In the genomic region with DNA sequence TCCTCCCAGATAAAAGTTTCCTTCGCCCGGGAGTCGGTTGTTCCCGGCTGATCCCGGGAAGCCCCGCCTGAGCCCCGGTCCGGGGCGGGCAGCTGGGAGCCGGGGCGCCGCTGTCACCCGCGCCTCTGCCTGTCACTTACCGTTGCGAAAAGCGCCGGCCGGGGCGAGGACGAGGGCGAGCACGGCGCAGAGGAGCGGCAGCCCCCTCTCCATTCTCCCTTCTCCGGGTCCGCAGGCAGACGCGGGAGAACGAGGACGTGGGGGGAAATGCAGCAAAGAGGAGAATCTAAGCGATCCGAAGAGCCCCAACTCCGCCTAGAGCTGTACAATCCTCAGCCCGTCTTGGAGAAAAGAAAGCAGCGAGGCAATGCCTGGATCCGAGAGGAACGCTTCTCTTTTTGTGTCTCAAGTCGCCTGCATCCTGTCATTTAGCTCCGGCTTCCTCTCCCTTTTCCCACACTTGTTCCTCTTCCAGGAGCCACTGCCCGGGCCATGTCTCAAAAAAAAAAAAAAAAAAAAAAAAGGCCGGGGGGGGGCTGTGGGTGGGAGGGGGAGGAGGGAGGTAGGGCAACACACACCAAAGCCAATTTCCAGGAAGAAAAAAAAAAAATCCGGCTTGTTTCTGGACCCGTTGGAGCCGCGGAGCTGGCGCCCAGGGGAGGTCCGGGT, we compare ENCODE assay signal across 8 cellular contexts. TPM values are rescaled to one million over a fixed set of nuclear protein-coding genes. Genes with fewer than 3 reads are reported as not detected.
DNase-seq lines count a peak whose midpoint lies in the region; ATAC-seq and TF ChIP-seq lines count a peak whose summit lies in the region.

A gene (minus strand): TSS at position 498 of the 669 bp plus-strand sequence. CDS start 285 bp downstream, at position 213.

- H3K27ac Mint-ChIP-seq in activated CD8-positive, alpha-beta T cell treated with anti-CD3 and anti-CD28 coated beads, Interleukin-2, amount 10 ng/mL, durations not matched to agents 7 days and 5 days = no peak within 1 kb of the TSS
- H3K27ac Mint-ChIP-seq in naive thymus-derived CD4-positive, alpha-beta T cell = peak within 1 kb of the TSS in 2 of 9 donors; percentile 13 to 60

- no peak within 1 kb of the TSS for H2AFZ ChIP-seq in fibroblast of lung (ENCODE audit: low read length)

- peak within 1 kb of the TSS; percentile 90 for H3K27ac ChIP-seq in fibroblast of lung (ENCODE audit: insufficient read depth, low read length)
- no peak within 1 kb of the TSS for H3K27ac ChIP-seq in naive thymus-derived CD4-positive, alpha-beta T cell (ENCODE audit: low read depth, low read length)

- TF ChIP-seq CTCF in fibroblast of lung (conservative IDR thresholded peaks at IDR 0.05 in 1 of 2, IDR thresholded peaks at IDR 0.05 in 1 of 2; ENCODE audit: low read depth in 1 of 2, low read length in 2 of 2) = no peak

- no peaks in the 10 kb centered on the region for H3K27me3 ChIP-seq in fibroblast of lung (ENCODE audit: control insufficient read depth, insufficient read depth, low read length)
- peaks cover 18 to 21% of the 10 kb centered on the region in 2 donors for H3K27me3 ChIP-seq in naive thymus-derived CD4-positive, alpha-beta T cell (ENCODE audit: control insufficient read depth in 2 of 2, insufficient read depth in 2 of 2, low read length in 2 of 2)

- H3K9ac ChIP-seq in fibroblast of lung (ENCODE audit: insufficient read depth, low read length) = peak within 1 kb of the TSS; percentile 90

- H3K36me3 Mint-ChIP-seq in activated CD8-positive, alpha-beta T cell treated with anti-CD3 and anti-CD28 coated beads, Interleukin-2, amount 10 ng/mL, durations not matched to agents 7 days and 5 days (ENCODE audit: low read depth) = no peaks in the 10 kb centered on the region
- no peaks in the 10 kb centered on the region for H3K36me3 Mint-ChIP-seq in naive thymus-derived CD4-positive, alpha-beta T cell

- peak within 1 kb of the TSS; percentile 70 for H3K4me3 Mint-ChIP-seq in activated CD8-positive, alpha-beta T cell treated with anti-CD3 and anti-CD28 coated beads, Interleukin-2, amount 10 ng/mL, durations not matched to agents 7 days and 5 days
- H3K4me3 Mint-ChIP-seq in naive thymus-derived CD4-positive, alpha-beta T cell = peak within 1 kb of the TSS; percentile 73 to 91 (median 80)

- peaks cover 72% of the 10 kb centered on the region for H3K27me3 Mint-ChIP-seq in activated CD8-positive, alpha-beta T cell treated with anti-CD3 and anti-CD28 coated beads, Interleukin-2, amount 10 ng/mL, durations not matched to agents 7 days and 5 days (ENCODE audit: low read depth)
- H3K27me3 Mint-ChIP-seq in naive thymus-derived CD4-positive, alpha-beta T cell = peaks cover 61 to 82% (median 71%) of the 10 kb centered on the region in 5 donors

- intact Hi-C loops in naive thymus-derived CD4-positive, alpha-beta T cell (cut with micrococcal nuclease) = loop anchor here in 1 of 2 donors (5.0 kb wide), 1 partner anchor 87 kb away; no protein-coding TSS in a partner anchor

- DNase-seq in DMS114 treated with DMSO at 0.1 percent for 48 hours (lab: John Stamatoyannopoulos, UW; ENCODE audit: unreplicated experiment) (peak; percentile 14), HT-29 (ENCODE audit: low spot score) (peak; percentile 61), fibroblast of lung (ENCODE audit: low read depth in 2 of 2) (peak in 1 of 2 donors; percentile 11), NCI-H510A treated with DMSO at 0.1 percent for 48 hours (lab: John Stamatoyannopoulos, UW) (no peak), putamen (ENCODE audit: low spot score) (no peak)
- DNase-seq in activated CD8-positive, alpha-beta T cell treated with anti-CD3 and anti-CD28 coated beads, Interleukin-2, amount 10 ng/mL, durations not matched to agents 7 days and 5 days = no peak
- DNase-seq in naive thymus-derived CD4-positive, alpha-beta T cell = peak in 3 of 9 donors; percentile 11 to 40 (median 20)

- POLR2A ChIA-PET in activated CD8-positive, alpha-beta T cell treated with anti-CD3 and anti-CD28 coated beads, Interleukin-2, amount 10 ng/mL, durations not matched to agents 7 days and 5 days (lab: Charles Lee) = no interaction called here
- POLR2A ChIA-PET in naive thymus-derived CD4-positive, alpha-beta T cell (lab: Charles Lee) = interaction anchor here (1.2 kb wide), 1 partner anchor 145 kb away, joined by 3 read pairs; no protein-coding TSS in a partner anchor

- peaks cover 23% of the 10 kb centered on the region for H3K4me1 Mint-ChIP-seq in activated CD8-positive, alpha-beta T cell treated with anti-CD3 and anti-CD28 coated beads, Interleukin-2, amount 10 ng/mL, durations not matched to agents 7 days and 5 days (ENCODE audit: low read depth)
- H3K4me1 Mint-ChIP-seq in naive thymus-derived CD4-positive, alpha-beta T cell = peaks cover 10 to 39% (median 27%) of the 10 kb centered on the region in 7 donors

- H3K9me3 Mint-ChIP-seq in activated CD8-positive, alpha-beta T cell treated with anti-CD3 and anti-CD28 coated beads, Interleukin-2, amount 10 ng/mL, durations not matched to agents 7 days and 5 days (ENCODE audit: insufficient read depth) = no peaks in the 10 kb centered on the region
- peaks cover 0 to 3% (median 0%) of the 10 kb centered on the region in 11 donors for H3K9me3 Mint-ChIP-seq in naive thymus-derived CD4-positive, alpha-beta T cell

- CTCF ChIA-PET in activated CD8-positive, alpha-beta T cell treated with anti-CD3 and anti-CD28 coated beads, Interleukin-2, amount 10 ng/mL, durations not matched to agents 7 days and 5 days (lab: Charles Lee) = interaction anchor here (0.8 to 1.5 kb wide), 5 partner anchors 9 to 141 kb away, joined by 3 to 4 read pairs (median 3); no protein-coding TSS in a partner anchor
- CTCF ChIA-PET in naive thymus-derived CD4-positive, alpha-beta T cell (lab: Charles Lee) = interaction anchor here (0.6 kb wide), 1 partner anchor 23 kb away, joined by 3 read pairs; no protein-coding TSS in a partner anchor

- no peaks in the 10 kb centered on the region for H3K9me3 ChIP-seq in fibroblast of lung (ENCODE audit: control insufficient read depth, insufficient read depth, low read depth, low read length)
- no peaks in the 10 kb centered on the region for H3K9me3 ChIP-seq in naive thymus-derived CD4-positive, alpha-beta T cell (ENCODE audit: control insufficient read depth in 2 of 3, low read length in 3 of 3)

- peaks cover 6% of the 10 kb centered on the region for H3K4me1 ChIP-seq in fibroblast of lung (ENCODE audit: control insufficient read depth, extremely low read depth, insufficient read depth, low read length)
- H3K4me1 ChIP-seq in naive thymus-derived CD4-positive, alpha-beta T cell (ENCODE audit: control insufficient read depth in 2 of 2, insufficient read depth in 2 of 2, low read length in 2 of 2) = peaks cover 8 to 12% of the 10 kb centered on the region in 2 donors

- H4K20me1 ChIP-seq in fibroblast of lung (ENCODE audit: control insufficient read depth, extremely low read depth, insufficient read depth, low read length) = no peaks in the 10 kb centered on the region

- H3K4me2 ChIP-seq in fibroblast of lung (ENCODE audit: extremely low read depth, insufficient read depth, low read length) = peak within 1 kb of the TSS; percentile 91

- ATAC-seq in activated CD8-positive, alpha-beta T cell treated with anti-CD3 and anti-CD28 coated beads, Interleukin-2, amount 10 ng/mL, durations not matched to agents 7 days and 5 days = peak; percentile 58
- ATAC-seq in naive thymus-derived CD4-positive, alpha-beta T cell = no peak
- no peak for ATAC-seq in HG03342 (IDR thresholded peaks at IDR 0.05; ENCODE audit: unreplicated experiment)

- H3K36me3 ChIP-seq in fibroblast of lung (ENCODE audit: control insufficient read depth, insufficient read depth, low read length) = peaks cover 7% of the 10 kb centered on the region
- no peaks in the 10 kb centered on the region for H3K36me3 ChIP-seq in naive thymus-derived CD4-positive, alpha-beta T cell (ENCODE audit: control insufficient read depth in 2 of 3, insufficient read depth in 3 of 3, low read length in 3 of 3)

- peaks cover 68% of the 10 kb centered on the region for H3K79me2 ChIP-seq in fibroblast of lung (ENCODE audit: control insufficient read depth, insufficient read depth, low read length)

- H3K4me3 ChIP-seq in fibroblast of lung (replicated peaks in 1 of 4; ENCODE audit: control extremely low read depth in 1 of 4, insufficient read depth in 1 of 4, low read depth in 3 of 4, low read length in 4 of 4) = peak within 1 kb of the TSS; percentile 77 to 96 (median 78)
- H3K4me3 ChIP-seq in naive thymus-derived CD4-positive, alpha-beta T cell (ENCODE audit: low read length) = peak within 1 kb of the TSS; percentile 59

RNA-seq across cellular contexts. Expression of the gene that starts here (rescaled TPM):
- 9.1 and 15.7 TPM in 2 replicates for total RNA-seq in HT-29 (2014; rRNA removed; shearing (Covaris generic))
- under 1 TPM; 0.11 to 0.23 TPM for total RNA-seq in activated CD8-positive, alpha-beta T cell treated with anti-CD3 and anti-CD28 coated beads, Interleukin-2, amount 10 ng/mL, durations not matched to agents 7 days and 5 days
- 362 and 373 TPM in 2 replicates for total RNA-seq in fibroblast of lung
- polyA plus RNA-seq in fibroblast of lung = 187 and 307 TPM in 2 replicates
- 195 and 285 TPM in 2 replicates for polyA plus RNA-seq in fibroblast of lung (2012)
- 203 and 273 TPM in 2 replicates for polyA minus RNA-seq in fibroblast of lung (ENCODE audit: low replicate concordance)
- total RNA-seq in naive thymus-derived CD4-positive, alpha-beta T cell = 1 to 10 TPM in 4 of 5 experiments, under 1 TPM in 1; 0.72 to 4.6 (median 1.6) TPM
- not detected for polyA plus RNA-seq in naive thymus-derived CD4-positive, alpha-beta T cell

Comparison
In these comparisons a context has a peak if more than half of its experiments do, and no peak if none do; other contexts are left out.
1. RNA of the gene that starts here (total RNA-seq): 362 to 373 TPM in fibroblast of lung; 9.1 to 15.7 TPM in HT-29, 0.72 to 4.6 TPM in naive thymus-derived CD4-positive, alpha-beta T cell and 0.11 to 0.23 TPM in activated CD8-positive, alpha-beta T cell treated with anti-CD3 and anti-CD28 coated beads, Interleukin-2, amount 10 ng/mL, durations not matched to agents 7 days and 5 days; every median in the first group is over 10 times any median in the second.
2. RNA of the gene that starts here (polyA plus RNA-seq): 187 to 307 TPM in fibroblast of lung; not detected in naive thymus-derived CD4-positive, alpha-beta T cell; every median in the first group is over 100 times any median in the second.
3. Peak in ATAC-seq in activated CD8-positive, alpha-beta T cell treated with anti-CD3 and anti-CD28 coated beads, Interleukin-2, amount 10 ng/mL, durations not matched to agents 7 days and 5 days; RNA of the gene not detected or under 1 TPM.
4. DNase-seq: peak in DMS114 treated with DMSO at 0.1 percent for 48 hours (single experiment) and HT-29 (single experiment); none in activated CD8-positive, alpha-beta T cell treated with anti-CD3 and anti-CD28 coated beads, Interleukin-2, amount 10 ng/mL, durations not matched to agents 7 days and 5 days (single experiment), NCI-H510A treated with DMSO at 0.1 percent for 48 hours (single experiment) and putamen (single experiment).